37 cellular contexts compared by ENCODE assay signal in the genomic region with DNA sequence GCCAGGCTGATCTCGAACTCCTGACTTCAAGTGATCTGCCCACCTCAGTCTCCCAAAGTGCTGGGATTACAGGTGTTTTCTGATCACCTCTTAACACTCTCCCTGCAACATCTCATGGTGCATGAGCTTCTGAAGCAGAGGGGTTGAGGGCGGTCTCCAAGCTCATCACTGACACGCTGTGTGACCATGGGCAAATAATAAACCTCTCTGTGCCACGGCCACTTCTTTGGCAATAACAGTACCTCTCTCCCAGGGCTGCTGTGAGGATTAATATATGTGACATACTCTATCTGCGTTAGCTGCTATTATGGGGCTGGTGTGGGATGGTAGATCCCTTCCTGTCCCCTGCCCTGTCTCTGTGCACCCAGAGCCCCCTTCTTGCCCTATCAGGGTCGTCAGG.
"Had no signal": no experiment of that assay in that cellular context is flagged by ENCODE, and none has a peak within 500 bp of the region (broad histone marks: within the 10 kb centered on the region; RNA-seq: fewer than 3 reads in every experiment).

No MANE protein-coding gene starts in this region.

- H3K27ac Mint-ChIP-seq: activated CD4-positive, alpha-beta memory T cell treated with anti-CD3 and anti-CD28 coated beads, Interleukin-2, amount 10 ng/mL, durations not matched to agents 7 days and 5 days; activated CD4-positive, alpha-beta T cell treated with anti-CD3 and anti-CD28 coated beads for 36 hours; activated CD4-positive, alpha-beta T cell treated with anti-CD3 and anti-CD28 coated beads, Interleukin-2, amount 10 ng/mL, durations not matched to agents 7 days and 5 days; activated CD8-positive, alpha-beta memory T cell treated with anti-CD3 and anti-CD28 coated beads, Interleukin-2, amount 10 ng/mL, durations not matched to agents 7 days and 5 days; activated CD8-positive, alpha-beta T cell treated with anti-CD3 and anti-CD28 coated beads, Interleukin-2, amount 10 ng/mL, durations not matched to agents 7 days and 5 days; activated naive CD4-positive, alpha-beta T cell treated with anti-CD3 and anti-CD28 coated beads, Interleukin-2, amount 10 ng/mL, durations not matched to agents 7 days and 5 days; activated naive CD4-positive, alpha-beta T cell treated with anti-CD3 and anti-CD28 coated beads, Interleukin-2, amount 50 U/mL, for 24 hours; activated naive CD8-positive, alpha-beta T cell; activated naive CD8-positive, alpha-beta T cell treated with anti-CD3 and anti-CD28 coated beads, Interleukin-2, amount 10 ng/mL, durations not matched to agents 7 days and 5 days; activated naive CD8-positive, alpha-beta T cell treated with anti-CD3 and anti-CD28 coated beads, Interleukin-2, amount 50 U/mL, for 24 hours; activated T-cell treated with anti-CD3 and anti-CD28 coated beads, Interleukin-2, amount 50 U/mL, for 24 hours; activated T-helper 2 cell treated with anti-CD3 and anti-CD28 coated beads, Interferon-gamma antibody, Interleukin-2, Interleukin-4, amounts not matched to agents 10 μg/mL and 5 μg/mL and 100 μg/mL, durations not matched to agents 14 hours and 24 hours and 36 hours; T-helper 1 cell treated with Interleukin-12 subunit alpha and Interleukin-12 subunit beta and Interleukin-4 antibody, amounts not matched to agents 30 μg/mL and 1 μg/mL, for 36 hours; T-helper 2 cell treated with Interferon-gamma antibody and Interleukin-4, amounts not matched to agents 5 μg/mL and 100 μg/mL, for 36 hours had no signal

- H3K27me3 ChIP-seq: ascending aorta, brain microvascular endothelial cell had no signal

- H3K27ac ChIP-seq: ascending aorta, body of pancreas, brain microvascular endothelial cell, breast epithelium, VCaP had no signal

- H3K9me3 ChIP-seq: ascending aorta, body of pancreas, breast epithelium had no signal

- H3K4me3 Mint-ChIP-seq: activated CD4-positive, alpha-beta memory T cell treated with anti-CD3 and anti-CD28 coated beads, Interleukin-2, amount 10 ng/mL, durations not matched to agents 7 days and 5 days; activated CD4-positive, alpha-beta T cell treated with anti-CD3 and anti-CD28 coated beads for 36 hours; activated CD4-positive, alpha-beta T cell treated with anti-CD3 and anti-CD28 coated beads, Interleukin-2, amount 10 ng/mL, durations not matched to agents 7 days and 5 days; activated CD8-positive, alpha-beta memory T cell treated with anti-CD3 and anti-CD28 coated beads, Interleukin-2, amount 10 ng/mL, durations not matched to agents 7 days and 5 days; activated CD8-positive, alpha-beta T cell treated with anti-CD3 and anti-CD28 coated beads, Interleukin-2, amount 10 ng/mL, durations not matched to agents 7 days and 5 days; activated naive CD4-positive, alpha-beta T cell treated with anti-CD3 and anti-CD28 coated beads, Interleukin-2, amount 10 ng/mL, durations not matched to agents 7 days and 5 days; activated naive CD4-positive, alpha-beta T cell treated with anti-CD3 and anti-CD28 coated beads, Interleukin-2, amount 50 U/mL, for 24 hours; activated naive CD8-positive, alpha-beta T cell; activated naive CD8-positive, alpha-beta T cell treated with anti-CD3 and anti-CD28 coated beads, Interleukin-2, amount 10 ng/mL, durations not matched to agents 7 days and 5 days; activated naive CD8-positive, alpha-beta T cell treated with anti-CD3 and anti-CD28 coated beads, Interleukin-2, amount 50 U/mL, for 24 hours; activated T-cell treated with anti-CD3 and anti-CD28 coated beads, Interleukin-2, amount 50 U/mL, for 24 hours; T-helper 1 cell treated with Interleukin-12 subunit alpha and Interleukin-12 subunit beta and Interleukin-4 antibody, amounts not matched to agents 30 μg/mL and 1 μg/mL, for 36 hours; T-helper 2 cell treated with Interferon-gamma antibody and Interleukin-4, amounts not matched to agents 5 μg/mL and 100 μg/mL, for 36 hours had no signal

- FAIRE-seq: TTC549 had no signal

- H3K4me1 ChIP-seq: ascending aorta, body of pancreas, breast epithelium had no signal

- H3K36me3 ChIP-seq: ascending aorta, brain microvascular endothelial cell, breast epithelium had no signal

- H3K4me3 ChIP-seq: ascending aorta, body of pancreas, breast epithelium had no signal

- H3K27me3 Mint-ChIP-seq: activated CD4-positive, alpha-beta memory T cell treated with anti-CD3 and anti-CD28 coated beads, Interleukin-2, amount 10 ng/mL, durations not matched to agents 7 days and 5 days; activated CD4-positive, alpha-beta T cell treated with anti-CD3 and anti-CD28 coated beads, Interleukin-2, amount 10 ng/mL, durations not matched to agents 7 days and 5 days; activated CD8-positive, alpha-beta memory T cell treated with anti-CD3 and anti-CD28 coated beads, Interleukin-2, amount 10 ng/mL, durations not matched to agents 7 days and 5 days; activated naive CD8-positive, alpha-beta T cell treated with anti-CD3 and anti-CD28 coated beads, Interleukin-2, amount 10 ng/mL, durations not matched to agents 7 days and 5 days had no signal

- ATAC-seq: activated CD4-positive, alpha-beta T cell treated with anti-CD3 and anti-CD28 coated beads for 36 hours; activated CD4-positive, CD25-positive, alpha-beta regulatory T cell treated with anti-CD3 and anti-CD28 coated beads, Interleukin-2, amount 50 U/mL, for 24 hours; activated CD8-positive, alpha-beta memory T cell treated with anti-CD3 and anti-CD28 coated beads, Interleukin-2, amount 10 ng/mL, durations not matched to agents 7 days and 5 days; activated CD8-positive, alpha-beta T cell treated with anti-CD3 and anti-CD28 coated beads, Interleukin-2, amount 10 ng/mL, durations not matched to agents 7 days and 5 days; activated naive CD8-positive, alpha-beta T cell treated with anti-CD3 and anti-CD28 coated beads, Interleukin-2, amount 50 U/mL, for 24 hours; body of pancreas had no signal

- DNase-seq: activated CD4-positive, alpha-beta memory T cell treated with anti-CD3 and anti-CD28 coated beads, Interleukin-2, amount 10 ng/mL, durations not matched to agents 7 days and 5 days; activated CD4-positive, alpha-beta T cell treated with anti-CD3 and anti-CD28 coated beads for 1 hour; activated CD4-positive, alpha-beta T cell treated with anti-CD3 and anti-CD28 coated beads for 36 hours; activated CD4-positive, alpha-beta T cell treated with anti-CD3 and anti-CD28 coated beads for 48 hours; activated CD4-positive, alpha-beta T cell treated with anti-CD3 and anti-CD28 coated beads, Interleukin-2, amount 10 ng/mL, durations not matched to agents 7 days and 5 days; activated CD4-positive, alpha-beta T cell treated with anti-CD3 and anti-CD28 coated beads, Interleukin-2, amount 50 U/mL, for 48 hours; activated CD4-positive, CD25-positive, alpha-beta regulatory T cell; activated CD8-positive, alpha-beta memory T cell treated with anti-CD3 and anti-CD28 coated beads for 24 hours; activated CD8-positive, alpha-beta memory T cell treated with anti-CD3 and anti-CD28 coated beads, Interleukin-2, amount 10 ng/mL, durations not matched to agents 7 days and 5 days; activated CD8-positive, alpha-beta memory T cell treated with anti-CD3 and anti-CD28 coated beads, Interleukin-2, amount 50 U/mL, for 48 hours; activated CD8-positive, alpha-beta T cell treated with anti-CD3 and anti-CD28 coated beads, Interleukin-2, amount 10 ng/mL, durations not matched to agents 7 days and 5 days; activated effector memory CD4-positive, alpha-beta T cell treated with Interleukin-2 at 50 U/mL for 16 hours; activated gamma-delta T cell; activated naive CD4-positive, alpha-beta T cell treated with anti-CD3 and anti-CD28 coated beads, Interleukin-2, amount 10 ng/mL, durations not matched to agents 7 days and 5 days; activated naive CD4-positive, alpha-beta T cell treated with Interleukin-2 at 50 U/mL for 16 hours; activated naive CD8-positive, alpha-beta T cell treated with anti-CD3 and anti-CD28 coated beads, Interleukin-2, amount 10 ng/mL, durations not matched to agents 7 days and 5 days; activated naive CD8-positive, alpha-beta T cell treated with anti-CD3 and anti-CD28 coated beads, Interleukin-2, amount 50 U/mL, for 24 hours; activated T-cell treated with anti-CD3 and anti-CD28 coated beads, Interleukin-2, amount 50 U/mL, for 24 hours; activated T-cell treated with anti-CD3 and anti-CD28 coated beads, Interleukin-2, amount 50 U/mL, for 48 hours; amygdala; anterior cingulate cortex; body of pancreas; brain microvascular endothelial cell; central memory CD4-positive, alpha-beta T cell; T-helper 1 cell; T-helper 2 cell; T-helper 9 cell had no signal

- H3K4me1 Mint-ChIP-seq: activated CD4-positive, alpha-beta memory T cell treated with anti-CD3 and anti-CD28 coated beads, Interleukin-2, amount 10 ng/mL, durations not matched to agents 7 days and 5 days; activated CD4-positive, alpha-beta T cell treated with anti-CD3 and anti-CD28 coated beads, Interleukin-2, amount 10 ng/mL, durations not matched to agents 7 days and 5 days; activated CD8-positive, alpha-beta memory T cell treated with anti-CD3 and anti-CD28 coated beads, Interleukin-2, amount 10 ng/mL, durations not matched to agents 7 days and 5 days; activated naive CD4-positive, alpha-beta T cell treated with anti-CD3 and anti-CD28 coated beads, Interleukin-2, amount 10 ng/mL, durations not matched to agents 7 days and 5 days; activated naive CD4-positive, alpha-beta T cell treated with anti-CD3 and anti-CD28 coated beads, Interleukin-2, amount 50 U/mL, for 24 hours; activated naive CD8-positive, alpha-beta T cell treated with anti-CD3 and anti-CD28 coated beads, Interleukin-2, amount 10 ng/mL, durations not matched to agents 7 days and 5 days; activated naive CD8-positive, alpha-beta T cell treated with anti-CD3 and anti-CD28 coated beads, Interleukin-2, amount 50 U/mL, for 24 hours had no signal

- H3K36me3 Mint-ChIP-seq: activated CD8-positive, alpha-beta memory T cell treated with anti-CD3 and anti-CD28 coated beads, Interleukin-2, amount 10 ng/mL, durations not matched to agents 7 days and 5 days; activated naive CD4-positive, alpha-beta T cell treated with anti-CD3 and anti-CD28 coated beads, Interleukin-2, amount 10 ng/mL, durations not matched to agents 7 days and 5 days; activated naive CD4-positive, alpha-beta T cell treated with anti-CD3 and anti-CD28 coated beads, Interleukin-2, amount 50 U/mL, for 24 hours; activated naive CD8-positive, alpha-beta T cell; activated naive CD8-positive, alpha-beta T cell treated with anti-CD3 and anti-CD28 coated beads, Interleukin-2, amount 10 ng/mL, durations not matched to agents 7 days and 5 days had no signal
